Comparison of ENCODE assay signal across 1 cellular context in genomic region chr16:88766975-88767374, GRCh38.
TF ChIP-seq lines count a peak whose summit lies in the region.

No MANE protein-coding gene starts in this region.

TF ChIP-seq in WTC11, 78 proteins besides CTCF, POLR2A, EP300 and RAD21 (continued from another document):
- TF ChIP-seq, protein P1, sequence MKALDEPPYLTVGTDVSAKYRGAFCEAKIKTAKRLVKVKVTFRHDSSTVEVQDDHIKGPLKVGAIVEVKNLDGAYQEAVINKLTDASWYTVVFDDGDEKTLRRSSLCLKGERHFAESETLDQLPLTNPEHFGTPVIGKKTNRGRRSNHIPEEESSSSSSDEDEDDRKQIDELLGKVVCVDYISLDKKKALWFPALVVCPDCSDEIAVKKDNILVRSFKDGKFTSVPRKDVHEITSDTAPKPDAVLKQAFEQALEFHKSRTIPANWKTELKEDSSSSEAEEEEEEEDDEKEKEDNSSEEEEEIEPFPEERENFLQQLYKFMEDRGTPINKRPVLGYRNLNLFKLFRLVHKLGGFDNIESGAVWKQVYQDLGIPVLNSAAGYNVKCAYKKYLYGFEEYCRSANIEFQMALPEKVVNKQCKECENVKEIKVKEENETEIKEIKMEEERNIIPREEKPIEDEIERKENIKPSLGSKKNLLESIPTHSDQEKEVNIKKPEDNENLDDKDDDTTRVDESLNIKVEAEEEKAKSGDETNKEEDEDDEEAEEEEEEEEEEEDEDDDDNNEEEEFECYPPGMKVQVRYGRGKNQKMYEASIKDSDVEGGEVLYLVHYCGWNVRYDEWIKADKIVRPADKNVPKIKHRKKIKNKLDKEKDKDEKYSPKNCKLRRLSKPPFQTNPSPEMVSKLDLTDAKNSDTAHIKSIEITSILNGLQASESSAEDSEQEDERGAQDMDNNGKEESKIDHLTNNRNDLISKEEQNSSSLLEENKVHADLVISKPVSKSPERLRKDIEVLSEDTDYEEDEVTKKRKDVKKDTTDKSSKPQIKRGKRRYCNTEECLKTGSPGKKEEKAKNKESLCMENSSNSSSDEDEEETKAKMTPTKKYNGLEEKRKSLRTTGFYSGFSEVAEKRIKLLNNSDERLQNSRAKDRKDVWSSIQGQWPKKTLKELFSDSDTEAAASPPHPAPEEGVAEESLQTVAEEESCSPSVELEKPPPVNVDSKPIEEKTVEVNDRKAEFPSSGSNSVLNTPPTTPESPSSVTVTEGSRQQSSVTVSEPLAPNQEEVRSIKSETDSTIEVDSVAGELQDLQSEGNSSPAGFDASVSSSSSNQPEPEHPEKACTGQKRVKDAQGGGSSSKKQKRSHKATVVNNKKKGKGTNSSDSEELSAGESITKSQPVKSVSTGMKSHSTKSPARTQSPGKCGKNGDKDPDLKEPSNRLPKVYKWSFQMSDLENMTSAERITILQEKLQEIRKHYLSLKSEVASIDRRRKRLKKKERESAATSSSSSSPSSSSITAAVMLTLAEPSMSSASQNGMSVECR (CRISPR knock-in tag; IDR thresholded peaks at IDR 0.05; ENCODE audit: borderline replicate concordance) = no peak
- TF ChIP-seq ZNF281 (CRISPR knock-in tag; IDR thresholded peaks at IDR 0.05) (no peak), ERG (CRISPR knock-in tag; IDR thresholded peaks at IDR 0.05) (no peak), MAX (CRISPR knock-in tag; IDR thresholded peaks at IDR 0.05) (no peak), ETV6 (CRISPR knock-in tag; IDR thresholded peaks at IDR 0.05) (no peak), CREM (CRISPR knock-in tag; IDR thresholded peaks at IDR 0.05) (no peak), FOXP1 (CRISPR knock-in tag; IDR thresholded peaks at IDR 0.05; ENCODE audit: borderline replicate concordance) (no peak), E2F1 (CRISPR knock-in tag; IDR thresholded peaks at IDR 0.05) (no peak), MXD4 (CRISPR knock-in tag; IDR thresholded peaks at IDR 0.05; ENCODE audit: borderline replicate concordance) (no peak)
- TF ChIP-seq, protein P2, sequence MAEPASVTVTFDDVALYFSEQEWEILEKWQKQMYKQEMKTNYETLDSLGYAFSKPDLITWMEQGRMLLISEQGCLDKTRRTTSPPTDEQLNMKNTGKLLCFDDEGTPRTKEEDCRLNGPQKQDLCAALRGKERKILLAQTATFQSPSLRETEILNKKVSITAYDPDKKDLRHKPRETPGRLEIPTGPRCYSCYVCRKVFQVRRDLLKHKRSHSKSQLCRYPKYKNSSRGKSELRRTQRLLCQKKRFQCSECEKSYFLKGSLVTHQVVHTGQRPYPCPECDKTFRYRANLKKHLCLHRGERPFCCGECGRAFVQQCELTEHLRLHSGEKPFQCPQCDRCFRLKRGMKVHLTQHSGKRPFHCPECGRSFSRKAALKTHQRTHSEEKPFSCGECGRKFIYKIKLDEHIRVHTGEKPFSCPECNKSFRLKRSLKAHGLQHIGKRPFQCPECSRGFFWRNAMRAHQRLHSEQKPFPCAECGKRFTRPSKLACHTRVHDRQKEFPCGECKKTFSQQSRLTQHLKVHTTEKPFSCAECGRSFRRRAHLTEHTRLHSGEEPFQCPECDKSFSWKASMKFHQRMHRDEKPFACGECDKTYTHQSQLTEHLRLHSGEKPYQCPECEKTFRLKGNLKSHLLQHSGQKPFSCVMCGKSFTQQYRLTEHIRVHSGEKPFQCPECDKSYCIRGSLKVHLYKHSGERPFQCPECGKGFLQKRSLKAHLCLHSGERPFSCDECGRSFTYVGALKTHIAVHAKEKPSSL (CRISPR knock-in tag; conservative IDR thresholded peaks at IDR 0.05) = no peak
- TF ChIP-seq, protein P3, sequence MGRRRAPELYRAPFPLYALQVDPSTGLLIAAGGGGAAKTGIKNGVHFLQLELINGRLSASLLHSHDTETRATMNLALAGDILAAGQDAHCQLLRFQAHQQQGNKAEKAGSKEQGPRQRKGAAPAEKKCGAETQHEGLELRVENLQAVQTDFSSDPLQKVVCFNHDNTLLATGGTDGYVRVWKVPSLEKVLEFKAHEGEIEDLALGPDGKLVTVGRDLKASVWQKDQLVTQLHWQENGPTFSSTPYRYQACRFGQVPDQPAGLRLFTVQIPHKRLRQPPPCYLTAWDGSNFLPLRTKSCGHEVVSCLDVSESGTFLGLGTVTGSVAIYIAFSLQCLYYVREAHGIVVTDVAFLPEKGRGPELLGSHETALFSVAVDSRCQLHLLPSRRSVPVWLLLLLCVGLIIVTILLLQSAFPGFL (CRISPR knock-in tag; IDR thresholded peaks at IDR 0.05; ENCODE audit: borderline replicate concordance) = no peak
